ENCODE assay signal across 12 cellular contexts in the genomic region with DNA sequence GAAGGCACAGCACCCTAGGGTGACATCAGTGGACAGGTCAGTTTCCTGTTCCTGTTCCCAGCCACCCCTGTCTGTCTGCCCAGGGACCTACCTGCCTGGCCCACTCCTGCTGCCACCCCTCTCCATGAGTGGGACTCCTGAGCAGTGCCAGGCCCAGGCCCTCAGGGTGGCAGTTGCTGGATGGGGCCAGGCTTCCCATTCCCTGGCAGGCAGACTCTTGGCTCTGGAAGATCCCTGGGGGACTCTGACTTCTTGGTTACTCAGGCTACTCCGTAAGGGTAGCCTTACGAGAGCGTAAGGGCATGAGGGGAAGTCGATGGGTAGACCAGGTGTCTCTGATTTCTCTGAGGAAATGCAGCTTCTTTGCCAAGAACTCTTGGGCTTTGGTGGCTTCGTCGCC. TPM values are rescaled to one million over a fixed set of nuclear protein-coding genes. Genes with fewer than 3 reads are reported as not detected.
DNase-seq lines count a peak whose midpoint lies in the region; ATAC-seq and TF ChIP-seq lines count a peak whose summit lies in the region.
"Had no signal": no experiment of that assay in that cellular context is flagged by ENCODE, and none has a peak within 500 bp of the region (broad histone marks: within the 10 kb centered on the region; RNA-seq: fewer than 3 reads in every experiment).

No MANE protein-coding gene starts in this region.

- intact Hi-C loops in stomach (cut with DNase I; ENCODE audit: low total_unique reads) (no loop called here), A673 (cut with micrococcal nuclease; ENCODE audit: unreplicated experiment) (no loop called here)
- intact Hi-C loops in CD4-positive, alpha-beta memory T cell (cut with micrococcal nuclease) = no loop called here

- H3K4me1 ChIP-seq in GM23248 (ENCODE audit: insufficient read depth) (peaks cover 34% of the 10 kb centered on the region), lung (ENCODE audit: control insufficient read depth in 2 of 2, insufficient read depth in 2 of 2, low read length in 2 of 2) (peaks cover 0 to 18% of the 10 kb centered on the region in 2 donors), stomach (peaks cover 19 to 74% (median 53%) of the 10 kb centered on the region in 4 donors), A673 (ENCODE audit: insufficient read depth, low read length, poor library complexity, severe bottlenecking) (peaks cover 4% of the 10 kb centered on the region)
- H3K4me1 ChIP-seq in CD4-positive, alpha-beta memory T cell (ENCODE audit: insufficient read depth, low read length) = no peaks in the 10 kb centered on the region

- 0 out of 2 replicates have a peak, but pooled peaks cover 2% of the 10 kb centered on the region for H4K20me1 ChIP-seq in GM23248 (ENCODE audit: insufficient read depth)

- BruUV-seq in A673 (replicated peaks; lab: Mats Ljungman, UMichigan) = no TSS peak

- peak overlapping the region; percentile 79 for H3K9ac ChIP-seq in GM23248

- H3K9me2 ChIP-seq in GM23248 (ENCODE audit: insufficient read depth) = no peaks in the 10 kb centered on the region

- H3K36me3 ChIP-seq in GM23248 (ENCODE audit: low read depth) = peaks cover 12% of the 10 kb centered on the region
- peaks cover 45% of the 10 kb centered on the region for H3K36me3 ChIP-seq in brain microvascular endothelial cell (replicated peaks)
- peaks cover 0 to 23% of the 10 kb centered on the region in 2 donors for H3K36me3 ChIP-seq in lung (ENCODE audit: control insufficient read depth in 2 of 2, insufficient read depth in 2 of 2, low read length in 2 of 2)
- H3K36me3 ChIP-seq in stomach = peaks cover 13 to 52% (median 40%) of the 10 kb centered on the region in 4 donors
- peaks cover 18% of the 10 kb centered on the region for H3K36me3 ChIP-seq in CD4-positive, alpha-beta memory T cell (ENCODE audit: insufficient read depth, low read length)
- H3K36me3 ChIP-seq in A673 (ENCODE audit: insufficient read depth, low read length, poor library complexity, severe bottlenecking) = peaks cover 6% of the 10 kb centered on the region

- CTCF ChIA-PET in CD4-positive, alpha-beta memory T cell (lab: Charles Lee; ENCODE audit: partially characterized antibody) = interaction anchor here (0.9 kb wide), 1 partner anchor 25 kb away, joined by 4 read pairs; no protein-coding TSS in a partner anchor
- CTCF ChIA-PET in A673 (lab: Charles Lee) = interaction anchor here (0.5 kb wide), 1 partner anchor 16 kb away, joined by 10 read pairs; no protein-coding TSS in a partner anchor

- H3K27me3 Mint-ChIP-seq in CD4-positive, alpha-beta memory T cell = no peaks in the 10 kb centered on the region

- no peaks in the 10 kb centered on the region for H3K9me3 ChIP-seq in GM23248 (ENCODE audit: low read depth)
- no peaks in the 10 kb centered on the region for H3K9me3 ChIP-seq in lung (ENCODE audit: control insufficient read depth in 2 of 2, insufficient read depth in 1 of 2, low read length in 1 of 2)
- no peaks in the 10 kb centered on the region for H3K9me3 ChIP-seq in stomach
- no peaks in the 10 kb centered on the region for H3K9me3 ChIP-seq in CD4-positive, alpha-beta memory T cell (ENCODE audit: control insufficient read depth in 1 of 2, low read length in 2 of 2)
- no peaks in the 10 kb centered on the region for H3K9me3 ChIP-seq in A673 (ENCODE audit: low read depth, low read length, poor library complexity, severe bottlenecking)

- H3K36me3 Mint-ChIP-seq in CD4-positive, alpha-beta memory T cell = peaks cover 20 to 41% of the 10 kb centered on the region in 2 donors

- WGBS in GM23248 (ENCODE audit: low coverage in 1 of 2, low lambda C conversion rate in 2 of 2, missing lambda C conversion rate in 2 of 2), 2 experiments = 71 to 72% methylated on average over 6 of the region's 6 CpGs
- WGBS in lung, 2 donors = 81 to 86% methylated on average over 6 of the region's 6 CpGs
- WGBS in stomach, 5 donors = 71 to 89% (median 83%) methylated on average over 4 to 6 of the region's 6 CpGs

- peaks cover 0 to 8% (median 1%) of the 10 kb centered on the region in 4 donors for H3K4me1 Mint-ChIP-seq in CD4-positive, alpha-beta memory T cell

- H3F3A ChIP-seq in GM23248 (ENCODE audit: insufficient read depth) = peaks cover 52% of the 10 kb centered on the region

- H3K27ac Mint-ChIP-seq in CD4-positive, alpha-beta memory T cell = peak overlapping the region in 3 of 7 donors; percentile 52 to 75 (median 65)
- H3K27ac Mint-ChIP-seq: activated T-helper 1 cell treated with anti-CD3 and anti-CD28 coated beads, Interleukin-12 subunit alpha, Interleukin-12 subunit beta, Interleukin-2, Interleukin-4 antibody, amounts not matched to agents 30 ng/mL and 10 ng/mL and 1 ng/mL, durations not matched to agents 14 hours and 24 hours and 36 hours; WTC11 had no signal

- POLR2A ChIA-PET in CD4-positive, alpha-beta memory T cell (lab: Charles Lee; ENCODE audit: partially characterized antibody) = interaction anchor here (0.5 kb wide), 1 partner anchor 55 kb away, joined by 3 read pairs; no protein-coding TSS in a partner anchor
- POLR2A ChIA-PET in A673 (lab: Charles Lee; ENCODE audit: low non-redundant PET) = no interaction called here

- TF ChIP-seq POLR2A in stomach (IDR thresholded peaks at IDR 0.05) = no peak

- H3K4me3 Mint-ChIP-seq in CD4-positive, alpha-beta memory T cell = no peak overlapping the region
- H3K4me3 Mint-ChIP-seq: activated T-helper 1 cell treated with anti-CD3 and anti-CD28 coated beads, Interleukin-12 subunit alpha, Interleukin-12 subunit beta, Interleukin-2, Interleukin-4 antibody, amounts not matched to agents 30 ng/mL and 10 ng/mL and 1 ng/mL, durations not matched to agents 14 hours and 24 hours and 36 hours; WTC11 had no signal

- TF ChIP-seq CTCF in brain microvascular endothelial cell (IDR thresholded peaks at IDR 0.05; ENCODE audit: low read depth, low read length, missing control alignments) = no peak
- no peak for TF ChIP-seq CTCF in lung (IDR thresholded peaks at IDR 0.05; ENCODE audit: control extremely low read depth, extremely low read depth)
- TF ChIP-seq CTCF in stomach (IDR thresholded peaks at IDR 0.05) = no peak
- no peak for TF ChIP-seq CTCF in A673 (conservative IDR thresholded peaks at IDR 0.05; ENCODE audit: low read depth, low read length)

- in situ Hi-C loops in GM23248 (cut with MboI) (no loop called here), brain microvascular endothelial cell (cut with HindIII; ENCODE audit: low pct_ligation_motif_present, low sequenced_read_pairs) (no loop called here)

- H3K4me2 ChIP-seq in GM23248 (ENCODE audit: unreplicated experiment) = peak overlapping the region; percentile 78

- TF ChIP-seq EP300 in stomach (IDR thresholded peaks at IDR 0.05) = no peak

- no peak for ATAC-seq in lung (ENCODE audit: insufficient read depth, low FRiP score)
- ATAC-seq: WTC11 had no signal

- H3K27ac ChIP-seq in GM23248 (peak overlapping the region; percentile 27), brain microvascular endothelial cell (peak overlapping the region; percentile 26), lung (ENCODE audit: low read depth in 1 of 2, low read length in 1 of 2) (peak overlapping the region in 1 of 2 donors; percentile 52), stomach (peak overlapping the region; percentile 59 to 94 (median 89)), A673 (ENCODE audit: low read depth, low read length, poor library complexity, severe bottlenecking) (no peak overlapping the region)
- no peak overlapping the region for H3K27ac ChIP-seq in CD4-positive, alpha-beta memory T cell (ENCODE audit: low read depth, low read length)

- H3K9me3 Mint-ChIP-seq in CD4-positive, alpha-beta memory T cell = no peaks in the 10 kb centered on the region
- H3K9me3 Mint-ChIP-seq: activated T-helper 1 cell treated with anti-CD3 and anti-CD28 coated beads, Interleukin-12 subunit alpha, Interleukin-12 subunit beta, Interleukin-2, Interleukin-4 antibody, amounts not matched to agents 30 ng/mL and 10 ng/mL and 1 ng/mL, durations not matched to agents 14 hours and 24 hours and 36 hours; WTC11 had no signal

- peaks cover 78% of the 10 kb centered on the region for H3K79me2 ChIP-seq in GM23248 (ENCODE audit: insufficient read depth)

- H3K27me3 ChIP-seq in GM23248 (replicated peaks; ENCODE audit: insufficient read depth) (no peaks in the 10 kb centered on the region), brain microvascular endothelial cell (replicated peaks) (no peaks in the 10 kb centered on the region), lung (ENCODE audit: control insufficient read depth, insufficient read depth) (no peaks in the 10 kb centered on the region), stomach (no peaks in the 10 kb centered on the region), A673 (replicated peaks; ENCODE audit: insufficient read depth, low read depth, low read length, poor library complexity) (no peaks in the 10 kb centered on the region)
- H3K27me3 ChIP-seq in CD4-positive, alpha-beta memory T cell (ENCODE audit: insufficient read depth, low read length) = no peaks in the 10 kb centered on the region

- DNase-seq in GM23248 (peak; percentile 46), brain microvascular endothelial cell (no peak), lung (ENCODE audit: low spot score) (no peak), stomach (no peak), SK-N-DZ (ENCODE audit: low spot score) (no peak), A673 (ENCODE audit: low spot score) (no peak), AML-193 (lab: John Stamatoyannopoulos, UW) (no peak)
- DNase-seq in CD4-positive, alpha-beta memory T cell = no peak
- DNase-seq: DMS79, NCI-H2171 treated with DMSO at 0.1 percent for 48 hours had no signal

- H3K4me3 ChIP-seq in GM23248 (peak overlapping the region; percentile 87), brain microvascular endothelial cell (ENCODE audit: low read depth, low read length) (peak overlapping the region; percentile 69), lung (peak overlapping the region; percentile 23), stomach (peak overlapping the region; percentile 40 to 59 (median 54)), A673 (ENCODE audit: low read depth, low read length, poor library complexity, severe bottlenecking) (no peak overlapping the region)
- no peak overlapping the region for H3K4me3 ChIP-seq in CD4-positive, alpha-beta memory T cell (ENCODE audit: low read length in 2 of 2)

- no peak overlapping the region for H2AFZ ChIP-seq in GM23248

RNA-seq across cellular contexts. Expression of a gene that starts 2.7 kb away (rescaled TPM):
- 2,401 and 2,613 TPM in 2 replicates for total RNA-seq in GM23248 (2014; rRNA removed; shearing (Covaris generic))
- 1,454 and 1,484 TPM in 2 replicates for polyA plus RNA-seq in GM23248 (2016; fragmentation: Nextera tagmentation; extraction: Ambion mirVana)
- total RNA-seq in lung = 100 to 1,000 TPM; 172 to 505 TPM
- 100 to 1,000 TPM; 534 to 683 TPM for polyA plus RNA-seq in lung
- 1,000 to 10,000 TPM in 4 of 5 donors, 100 to 1,000 TPM in 1; 730 to 3,801 (median 2,320) TPM for total RNA-seq in stomach
- 1,000 to 10,000 TPM in 2 of 3 donors, 100 to 1,000 TPM in 1; 575 to 2,971 (median 1,072) TPM for polyA plus RNA-seq in stomach
- 10 to 100 TPM; 17.7 to 19.7 TPM for total RNA-seq in CD4-positive, alpha-beta memory T cell
- polyA plus RNA-seq in CD4-positive, alpha-beta memory T cell = under 1 TPM; 0.15 to 0.36 TPM
- polyA plus RNA-seq in SK-N-DZ (2014; cell fraction: cytosol; rRNA removed) = 0.14 and 0.77 TPM in 2 replicates
- polyA plus RNA-seq in SK-N-DZ (2014; cell fraction: nucleus; rRNA removed) = 4.7 and 8.1 TPM in 2 replicates
- total RNA-seq in A673 (2021) = 19.4 and 27.2 TPM in 2 replicates

RNA-seq across cellular contexts. Expression of a gene that starts 23.4 kb away (rescaled TPM):
- total RNA-seq in GM23248 (2014; rRNA removed; shearing (Covaris generic)) = 15.7 TPM in 2 replicates
- polyA plus RNA-seq in GM23248 (2016; fragmentation: Nextera tagmentation; extraction: Ambion mirVana) (11.6 and 13.1 TPM in 2 replicates), lung (10 to 100 TPM; 31.4 to 45.4 TPM), stomach (10 to 100 TPM; 16.9 to 39.4 (median 24.3) TPM)
- total RNA-seq in lung (10 to 100 TPM; 25.4 to 84.8 TPM), stomach (100 to 1,000 TPM in 3 of 5 donors, 10 to 100 TPM in 2; 15.1 to 310 (median 132) TPM), A673 (2021) (33.5 and 43.6 TPM in 2 replicates)
- 10 to 100 TPM; 60.2 to 67.3 TPM for total RNA-seq in CD4-positive, alpha-beta memory T cell
- 1 to 10 TPM; 2.1 to 4.1 TPM for polyA plus RNA-seq in CD4-positive, alpha-beta memory T cell
- 1.4 and 1.9 TPM in 2 replicates for polyA plus RNA-seq in SK-N-DZ (2014; cell fraction: cytosol; rRNA removed)
- polyA plus RNA-seq in SK-N-DZ (2014; cell fraction: nucleus; rRNA removed) = 8.4 and 14.3 TPM in 2 replicates

RNA-seq across cellular contexts. Expression of a gene that starts 30.0 kb away (rescaled TPM):
- 58.8 and 68.7 TPM in 2 replicates for total RNA-seq in GM23248 (2014; rRNA removed; shearing (Covaris generic))
- polyA plus RNA-seq in GM23248 (2016; fragmentation: Nextera tagmentation; extraction: Ambion mirVana) (29.7 and 31.6 TPM in 2 replicates), lung (10 to 100 TPM; 29.2 to 31.9 TPM), stomach (10 to 100 TPM; 14.1 to 23.6 (median 20.4) TPM)
- total RNA-seq in lung (10 to 100 TPM; 33.9 to 82.5 TPM), stomach (100 to 1,000 TPM in 3 of 5 donors, 10 to 100 TPM in 2; 64.8 to 232 (median 139) TPM), A673 (2021) (49.0 and 53.2 TPM in 2 replicates)
- total RNA-seq in CD4-positive, alpha-beta memory T cell = 100 to 1,000 TPM; 300 to 325 TPM
- polyA plus RNA-seq in CD4-positive, alpha-beta memory T cell = 10 to 100 TPM; 33.3 to 84.2 TPM
- polyA plus RNA-seq in SK-N-DZ (2014; cell fraction: cytosol; rRNA removed) = 13.0 and 13.2 TPM in 2 replicates
- 33.9 and 37.1 TPM in 2 replicates for polyA plus RNA-seq in SK-N-DZ (2014; cell fraction: nucleus; rRNA removed)

RNA-seq across cellular contexts. Expression of a gene that starts 30.6 kb away (rescaled TPM):
- total RNA-seq in GM23248 (2014; rRNA removed; shearing (Covaris generic)) = 5.8 and 13.9 TPM in 2 replicates
- polyA plus RNA-seq in GM23248 (2016; fragmentation: Nextera tagmentation; extraction: Ambion mirVana) (11.3 and 12.6 TPM in 2 replicates), lung (10 to 100 TPM in 1 of 2 donors, 1 to 10 TPM in 1; 8.6 to 10.7 TPM), stomach (10 to 100 TPM in 1 of 3 donors, 1 to 10 TPM in 2; 6.8 to 11.2 (median 8.0) TPM)
- total RNA-seq in lung (10 to 100 TPM; 18.5 to 19.8 TPM), stomach (10 to 100 TPM in 4 of 5 donors, 1 to 10 TPM in 1; 6.7 to 21.6 (median 13.8) TPM), A673 (2021) (37.8 and 50.3 TPM in 2 replicates)
- total RNA-seq in CD4-positive, alpha-beta memory T cell = 10 to 100 TPM; 41.8 to 50.1 TPM
- 10 to 100 TPM; 20.7 to 45.0 TPM for polyA plus RNA-seq in CD4-positive, alpha-beta memory T cell
- 5.8 TPM in 2 replicates for polyA plus RNA-seq in SK-N-DZ (2014; cell fraction: cytosol; rRNA removed)
- 4.5 and 4.6 TPM in 2 replicates for polyA plus RNA-seq in SK-N-DZ (2014; cell fraction: nucleus; rRNA removed)

RNA-seq across cellular contexts. Expression of a gene that starts 57.8 kb away (rescaled TPM):
- 124 and 140 TPM in 2 replicates for total RNA-seq in GM23248 (2014; rRNA removed; shearing (Covaris generic))
- polyA plus RNA-seq in GM23248 (2016; fragmentation: Nextera tagmentation; extraction: Ambion mirVana) (116 and 120 TPM in 2 replicates), lung (10 to 100 TPM; 22.2 to 23.8 TPM), stomach (10 to 100 TPM; 14.9 to 30.7 (median 27.5) TPM)
- total RNA-seq in lung (10 to 100 TPM; 70.7 to 73.1 TPM), stomach (100 to 1,000 TPM in 1 of 5 donors, 10 to 100 TPM in 4; 31.9 to 174 (median 63.0) TPM), A673 (2021) (153 and 160 TPM in 2 replicates)
- total RNA-seq in CD4-positive, alpha-beta memory T cell = 10 to 100 TPM; 61.6 to 64.2 TPM
- 10 to 100 TPM; 16.4 to 23.7 TPM for polyA plus RNA-seq in CD4-positive, alpha-beta memory T cell
- 32.6 and 33.7 TPM in 2 replicates for polyA plus RNA-seq in SK-N-DZ (2014; cell fraction: cytosol; rRNA removed)
- polyA plus RNA-seq in SK-N-DZ (2014; cell fraction: nucleus; rRNA removed) = 8.5 and 11.4 TPM in 2 replicates

Comparison
In these comparisons a context has a peak if more than half of its experiments do, and no peak if none do; other contexts are left out.
1. H3K27ac ChIP-seq: peak in GM23248 (single experiment), brain microvascular endothelial cell (single experiment) and stomach (5 of 5); none in CD4-positive, alpha-beta memory T cell (single experiment) and A673 (single experiment).
2. H3K4me3 ChIP-seq: peak in GM23248 (single experiment), brain microvascular endothelial cell (single experiment), lung (single experiment) and stomach (4 of 4); none in CD4-positive, alpha-beta memory T cell (0 of 2) and A673 (single experiment).